ENCODE assay signal across 8 cellular contexts in the genomic region with DNA sequence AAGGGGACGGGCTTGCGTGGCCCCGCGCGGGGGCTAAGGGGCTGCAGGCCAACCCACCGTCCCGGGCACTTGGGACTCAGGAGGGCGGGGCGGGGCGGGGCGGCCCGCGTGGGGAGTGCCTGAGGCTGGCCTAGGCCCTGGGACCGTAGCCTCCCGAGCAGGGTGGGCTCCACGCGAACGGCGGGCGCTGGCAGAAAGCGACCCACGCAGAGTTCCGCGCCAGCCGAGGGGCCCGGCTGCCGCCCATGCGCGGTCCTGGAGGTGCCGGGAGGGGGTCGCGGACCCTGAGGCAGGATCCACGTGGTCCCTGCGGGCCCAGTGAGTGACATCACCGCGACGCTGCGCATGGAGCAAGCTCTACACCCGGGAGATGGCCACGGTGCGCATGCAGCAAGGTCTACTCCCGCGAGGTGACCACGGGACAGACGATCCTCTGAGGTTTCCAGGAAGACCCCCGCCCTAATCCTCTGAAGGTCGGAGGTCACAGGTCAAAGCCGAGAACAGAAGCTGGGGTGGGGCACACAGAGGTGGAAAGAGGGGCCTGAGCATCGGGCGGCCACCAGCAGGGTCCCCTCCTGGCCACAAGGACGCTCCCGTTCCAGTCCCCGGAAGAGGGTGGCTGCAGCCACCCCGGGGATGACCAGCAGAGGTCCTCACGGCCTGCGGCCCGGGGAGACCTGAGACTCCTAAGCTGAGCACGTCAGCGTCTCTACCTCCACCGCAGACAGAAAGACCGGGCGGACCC. TPM values are rescaled to one million over a fixed set of nuclear protein-coding genes. Genes with fewer than 3 reads are reported as not detected.
A peak's percentile ranks its signal among the peaks of the same experiment; 100 is the strongest.
DNase-seq lines count a peak whose midpoint lies in the region; ATAC-seq and TF ChIP-seq lines count a peak whose summit lies in the region.

No MANE protein-coding gene starts in this region.

- H3K4me3 ChIP-seq in GM23338 (peak overlapping the region; percentile 53), endodermal cell (ENCODE audit: low read length) (peak overlapping the region; percentile 76)

- H3K36me3 ChIP-seq in GM23338 (ENCODE audit: insufficient read depth) (no peaks in the 10 kb centered on the region), endodermal cell (ENCODE audit: control insufficient read depth, insufficient read depth, low read length) (no peaks in the 10 kb centered on the region)

- H3K9me2 ChIP-seq in GM23338 (ENCODE audit: insufficient read depth) = no peaks in the 10 kb centered on the region

- H3K4me1 ChIP-seq in GM23338 (ENCODE audit: insufficient read depth) = peaks cover 11% of the 10 kb centered on the region
- no peaks in the 10 kb centered on the region for H3K4me1 ChIP-seq in endodermal cell (ENCODE audit: control insufficient read depth, insufficient read depth, low read length)

- TF ChIP-seq CTCF in CD4-positive, alpha-beta T cell (IDR thresholded peaks at IDR 0.05) = peak; percentile 22
- TF ChIP-seq CTCF in GM23338 (conservative IDR thresholded peaks at IDR 0.05; ENCODE audit: low read depth in 2 of 2) (peak; percentile 50 to 68), endodermal cell (conservative IDR thresholded peaks at IDR 0.05) (peak; percentile 90)

- H3K27ac ChIP-seq in CD4-positive, alpha-beta T cell (ENCODE audit: low read depth, low read length) = no peak overlapping the region
- H3K27ac ChIP-seq in GM23338 (ENCODE audit: low read depth) (no peak overlapping the region), endodermal cell (ENCODE audit: low read depth, low read length) (peak overlapping the region; percentile 49)

- POLR2A ChIA-PET in CD4-positive, alpha-beta T cell (lab: Charles Lee) = interaction anchor here (0.8 to 1.2 kb wide), 2 partner anchors 36 to 477 kb away, joined by 4 to 5 read pairs; no protein-coding TSS in a partner anchor

- H3K27ac Mint-ChIP-seq in CD4-positive, alpha-beta T cell = peak overlapping the region; percentile 58
- H3K27ac Mint-ChIP-seq in GM23338 (no peak overlapping the region), endodermal cell (peak overlapping the region; percentile 83), memory B cell (no peak overlapping the region)

- no peaks in the 10 kb centered on the region for H4K20me1 ChIP-seq in GM23338 (replicated peaks; ENCODE audit: insufficient read depth)

- peaks cover 5% of the 10 kb centered on the region for H3K36me3 Mint-ChIP-seq in CD4-positive, alpha-beta T cell (ENCODE audit: low read depth)
- H3K36me3 Mint-ChIP-seq in GM23338 (ENCODE audit: low read depth) (no peaks in the 10 kb centered on the region), endodermal cell (ENCODE audit: low read depth) (no peaks in the 10 kb centered on the region), memory B cell (no peaks in the 10 kb centered on the region)

- CTCF ChIA-PET in CD4-positive, alpha-beta T cell (lab: Charles Lee) = interaction anchor here (1.0 to 1.7 kb wide), 3 partner anchors 34 to 60 kb away, joined by 3 to 10 read pairs (median 4); no protein-coding TSS in a partner anchor

- H3K9me3 ChIP-seq in CD4-positive, alpha-beta T cell (ENCODE audit: control insufficient read depth, low read length) = no peaks in the 10 kb centered on the region
- no peaks in the 10 kb centered on the region for H3K9me3 ChIP-seq in endodermal cell (ENCODE audit: control insufficient read depth, low read length)

- 0 out of 2 replicates have a peak, but pooled peaks cover 2% of the 10 kb centered on the region for H3F3A ChIP-seq in GM23338 (replicated peaks; ENCODE audit: low read depth)

- peak overlapping the region; percentile 90; the same call in 1 of the 2 replicates for H2AFZ ChIP-seq in GM23338

- intact Hi-C loops in CD4-positive, alpha-beta T cell (cut with DNase I, micrococcal nuclease) = loop anchor here (1.0 to 10.0 kb wide), 8 partner anchors 33 to 429 kb away; a partner anchor contains a TSS

- no peaks in the 10 kb centered on the region for H3K79me2 ChIP-seq in GM23338 (replicated peaks; ENCODE audit: insufficient read depth)

- ATAC-seq in CD4-positive, alpha-beta T cell (ENCODE audit: poor library complexity) = peak; percentile 34
- peak; percentile 84 for ATAC-seq in GM23338
- ATAC-seq in memory B cell (ENCODE audit: low read depth) = peak; percentile 62

- no peaks in the 10 kb centered on the region for H3K9me3 Mint-ChIP-seq in CD4-positive, alpha-beta T cell
- H3K9me3 Mint-ChIP-seq in GM23338 (peaks cover 4% of the 10 kb centered on the region; the same call in 1 of the 3 replicates), endodermal cell (no peaks in the 10 kb centered on the region), memory B cell (no peaks in the 10 kb centered on the region)

- H3K27me3 ChIP-seq in CD4-positive, alpha-beta T cell (ENCODE audit: control insufficient read depth, insufficient read depth, low read length) = no peaks in the 10 kb centered on the region
- no peaks in the 10 kb centered on the region for H3K27me3 ChIP-seq in GM23338 (ENCODE audit: insufficient read depth)
- H3K27me3 ChIP-seq in endodermal cell (ENCODE audit: control insufficient read depth, insufficient read depth, low read length, poor library complexity, severe bottlenecking) = no peaks in the 10 kb centered on the region

- no peaks in the 10 kb centered on the region for H3K27me3 Mint-ChIP-seq in CD4-positive, alpha-beta T cell
- H3K27me3 Mint-ChIP-seq in GM23338 (ENCODE audit: insufficient read depth, low read depth, poor library complexity) (peaks cover 6% of the 10 kb centered on the region), endodermal cell (ENCODE audit: insufficient read depth) (peaks cover 9% of the 10 kb centered on the region), memory B cell (peaks cover 2% of the 10 kb centered on the region)

- H3K4me3 Mint-ChIP-seq in CD4-positive, alpha-beta T cell = peak overlapping the region; percentile 77
- H3K4me3 Mint-ChIP-seq in GM23338 (peak overlapping the region; percentile 61; the same call in 2 of the 3 replicates), endodermal cell (peak overlapping the region; percentile 52), memory B cell (peak overlapping the region; percentile 78)

- DNase-seq in CD4-positive, alpha-beta T cell = peak in 8 of 10 experiments; percentile 28 to 66 (median 41)
- DNase-seq in GM23338 (ENCODE audit: low spot score) (peak; percentile 89), NCI-H460 (ENCODE audit: extremely low read depth, low read depth) (peak; percentile 82), activated T-cell treated with anti-CD3 and anti-CD28 coated beads for 1 hour (ENCODE audit: low read depth) (peak; percentile 27), endodermal cell (peak; percentile 96), memory B cell (ENCODE audit: low spot score in 2 of 2) (peak in 1 of 2 donors; percentile 56), putamen (ENCODE audit: low spot score) (no peak)
- DNase-seq in stimulated activated naive CD4-positive, alpha-beta T cell (lab: John Stamatoyannopoulos, UW) = peak in 5 of 6 experiments; percentile 39 to 62 (median 53)

- 1% methylated on average over 30 to 62 of the region's 62 CpGs for WGBS in endodermal cell (ENCODE audit: insufficient coverage in 1 of 2, insufficient read length in 1 of 2), 2 experiments

- peaks cover 20% of the 10 kb centered on the region for H3K4me1 Mint-ChIP-seq in CD4-positive, alpha-beta T cell (ENCODE audit: low read depth)
- H3K4me1 Mint-ChIP-seq in GM23338 = peaks cover 28% of the 10 kb centered on the region
- H3K4me1 Mint-ChIP-seq in endodermal cell = no peaks in the 10 kb centered on the region
- peaks cover 24% of the 10 kb centered on the region for H3K4me1 Mint-ChIP-seq in memory B cell

- peak overlapping the region; percentile 67; the same call in 1 of the 2 replicates for H3K4me2 ChIP-seq in GM23338

- H3K9ac ChIP-seq in endodermal cell (ENCODE audit: extremely low read depth, low read length, poor library complexity, severe bottlenecking) = peak overlapping the region; percentile 30

TF ChIP-seq in GM23338, 12 proteins besides CTCF, POLR2A, EP300 and RAD21 (continues in another document):
- TF ChIP-seq NANOG (IDR thresholded peaks at IDR 0.05; ENCODE audit: borderline replicate concordance) = no peak
- TF ChIP-seq ZNF331 (CRISPR knock-in tag; IDR thresholded peaks at IDR 0.05; ENCODE audit: low read depth) = no peak
- TF ChIP-seq, protein P1, sequence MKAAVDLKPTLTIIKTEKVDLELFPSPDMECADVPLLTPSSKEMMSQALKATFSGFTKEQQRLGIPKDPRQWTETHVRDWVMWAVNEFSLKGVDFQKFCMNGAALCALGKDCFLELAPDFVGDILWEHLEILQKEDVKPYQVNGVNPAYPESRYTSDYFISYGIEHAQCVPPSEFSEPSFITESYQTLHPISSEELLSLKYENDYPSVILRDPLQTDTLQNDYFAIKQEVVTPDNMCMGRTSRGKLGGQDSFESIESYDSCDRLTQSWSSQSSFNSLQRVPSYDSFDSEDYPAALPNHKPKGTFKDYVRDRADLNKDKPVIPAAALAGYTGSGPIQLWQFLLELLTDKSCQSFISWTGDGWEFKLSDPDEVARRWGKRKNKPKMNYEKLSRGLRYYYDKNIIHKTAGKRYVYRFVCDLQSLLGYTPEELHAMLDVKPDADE (IDR thresholded peaks at IDR 0.05) = no peak
- TF ChIP-seq JUNB (IDR thresholded peaks at IDR 0.05; ENCODE audit: unreplicated experiment) = no peak
- TF ChIP-seq EZH2phosphoT487 (IDR thresholded peaks at IDR 0.05; ENCODE audit: unreplicated experiment) = no peak
- no peak for TF ChIP-seq EZH2 (IDR thresholded peaks at IDR 0.05; ENCODE audit: low read depth, unreplicated experiment)
- TF ChIP-seq STAT1 (IDR thresholded peaks at IDR 0.05; ENCODE audit: unreplicated experiment) = no peak

RNA-seq across cellular contexts. Expression of a gene that starts 13.5 kb away (rescaled TPM):
- total RNA-seq in CD4-positive, alpha-beta T cell = 10 to 100 TPM; 11.5 to 12.0 TPM
- 25.9 and 33.0 TPM in 2 replicates for total RNA-seq in GM23338 (2014; rRNA removed; shearing (Covaris generic))
- 31.2 and 37.4 TPM in 2 replicates for polyA plus RNA-seq in GM23338 (2016; fragmentation: Nextera tagmentation; extraction: Ambion mirVana)
- total RNA-seq in NCI-H460 (2014; rRNA removed; shearing (Covaris generic)) = 11.5 and 14.9 TPM in 2 replicates
- polyA plus RNA-seq in NCI-H460 (2014; cell fraction: nucleus; rRNA removed) = 31.1 and 31.3 TPM in 2 replicates
- total RNA-seq in endodermal cell = 10 to 100 TPM; 28.8 to 29.4 TPM
- polyA plus RNA-seq in endodermal cell (2013, experiment 1 of 2) = 19.9 TPM
- 16.4 TPM for polyA plus RNA-seq in endodermal cell (2013, experiment 2 of 2)

Comparison
In these comparisons a context has a peak if more than half of its experiments do, and no peak if none do; other contexts are left out.
1. ATAC-seq: peak in every context shown above with its lines; median percentile 84 in GM23338; 62 in memory B cell; 34 in CD4-positive, alpha-beta T cell.
2. H3K27ac Mint-ChIP-seq: peak in CD4-positive, alpha-beta T cell (single experiment) and endodermal cell (single experiment); none in GM23338 (single experiment) and memory B cell (single experiment).
3. CTCF ChIP-seq: peak in every context shown above with its lines; median percentile 90 in endodermal cell; 59 in GM23338; 22 in CD4-positive, alpha-beta T cell.
4. Peak in every context shown above with its lines, with median percentiles within 50 percentile points of each other: H3K4me3 Mint-ChIP-seq.